ENCODE assay signal across 9 cellular contexts in the genomic region with DNA sequence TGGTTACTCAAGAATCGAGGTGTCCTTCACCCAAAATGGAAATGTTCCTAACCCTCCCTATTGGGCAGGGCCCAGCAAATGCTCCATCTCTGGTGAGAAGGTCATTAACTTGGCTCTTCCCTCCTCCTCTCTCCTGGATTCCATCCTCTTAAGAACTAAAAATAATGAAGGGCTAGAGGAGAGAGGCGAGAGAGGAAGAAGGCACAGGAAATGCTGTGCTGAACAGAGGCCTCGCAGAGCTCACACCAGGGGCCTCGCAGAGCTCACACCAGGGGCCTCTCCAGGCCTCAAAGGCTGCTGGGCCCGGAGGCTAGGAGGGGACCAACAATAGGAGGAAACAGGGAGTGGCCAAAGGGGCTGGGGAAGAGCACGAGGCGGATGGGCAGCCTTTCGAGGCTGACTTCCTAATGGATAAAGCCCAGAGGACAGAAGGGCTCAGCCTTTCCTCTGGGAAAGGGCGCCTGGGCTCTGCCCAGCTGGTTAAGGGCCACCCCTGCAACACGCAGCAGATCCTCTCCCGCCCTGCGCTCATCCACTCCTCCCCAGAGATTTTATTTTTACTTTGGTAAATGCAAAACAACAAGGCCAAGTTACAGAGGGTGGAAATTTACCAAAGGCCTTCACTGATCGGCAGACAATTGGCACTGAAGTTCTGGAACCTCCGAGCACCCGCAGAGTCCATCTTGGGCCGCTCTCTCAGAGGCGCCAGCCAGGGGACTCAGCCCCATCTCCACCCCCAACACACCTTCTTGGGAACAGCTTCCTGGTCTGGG.
A peak's percentile ranks its signal among the peaks of the same experiment; 100 is the strongest.
DNase-seq lines count a peak whose midpoint lies in the region; ATAC-seq and TF ChIP-seq lines count a peak whose summit lies in the region.
"Had no signal": no experiment of that assay in that cellular context is flagged by ENCODE, and none has a peak within 500 bp of the region (broad histone marks: within the 10 kb centered on the region; RNA-seq: fewer than 3 reads in every experiment).

No MANE protein-coding gene starts in this region.

- peaks cover 90% of the 10 kb centered on the region for H3K4me1 Mint-ChIP-seq in activated CD8-positive, alpha-beta memory T cell treated with anti-CD3 and anti-CD28 coated beads, Interleukin-2, amount 10 ng/mL, durations not matched to agents 7 days and 5 days
- H3K4me1 Mint-ChIP-seq in activated naive CD8-positive, alpha-beta T cell treated with anti-CD3 and anti-CD28 coated beads for 36 hours, result peaks cover 96% of the 10 kb centered on the region

- intact Hi-C loops in lower lobe of right lung (cut with DNase I), result no loop called here

- H3K27ac Mint-ChIP-seq in activated CD8-positive, alpha-beta memory T cell treated with anti-CD3 and anti-CD28 coated beads, Interleukin-2, amount 10 ng/mL, durations not matched to agents 7 days and 5 days, result peak overlapping the region; percentile 90
- peak overlapping the region; percentile 93 for H3K27ac Mint-ChIP-seq in activated naive CD8-positive, alpha-beta T cell treated with anti-CD3 and anti-CD28 coated beads for 36 hours

- no peaks in the 10 kb centered on the region for H3K36me3 ChIP-seq in lower lobe of right lung
- H3K36me3 ChIP-seq in thoracic aorta, result no peaks in the 10 kb centered on the region

- no peak overlapping the region for H3K4me3 Mint-ChIP-seq in activated CD8-positive, alpha-beta memory T cell treated with anti-CD3 and anti-CD28 coated beads, Interleukin-2, amount 10 ng/mL, durations not matched to agents 7 days and 5 days
- H3K4me3 Mint-ChIP-seq in activated naive CD8-positive, alpha-beta T cell treated with anti-CD3 and anti-CD28 coated beads for 36 hours, result peak overlapping the region; percentile 47

- H3K9me3 ChIP-seq in lower lobe of right lung, result no peaks in the 10 kb centered on the region
- no peaks in the 10 kb centered on the region for H3K9me3 ChIP-seq in thoracic aorta

- H3K27me3 Mint-ChIP-seq in activated CD8-positive, alpha-beta memory T cell treated with anti-CD3 and anti-CD28 coated beads, Interleukin-2, amount 10 ng/mL, durations not matched to agents 7 days and 5 days, result no peaks in the 10 kb centered on the region
- no peaks in the 10 kb centered on the region for H3K27me3 Mint-ChIP-seq in activated naive CD8-positive, alpha-beta T cell treated with anti-CD3 and anti-CD28 coated beads for 36 hours

- H3K9me3 Mint-ChIP-seq in activated CD8-positive, alpha-beta memory T cell treated with anti-CD3 and anti-CD28 coated beads, Interleukin-2, amount 10 ng/mL, durations not matched to agents 7 days and 5 days (ENCODE audit: low read depth), result no peaks in the 10 kb centered on the region
- H3K9me3 Mint-ChIP-seq in activated naive CD8-positive, alpha-beta T cell treated with anti-CD3 and anti-CD28 coated beads for 36 hours, result no peaks in the 10 kb centered on the region

- DNase-seq in activated CD8-positive, alpha-beta memory T cell treated with anti-CD3 and anti-CD28 coated beads, Interleukin-2, amount 10 ng/mL, durations not matched to agents 7 days and 5 days, result no peak
- DNase-seq in activated CD8-positive, alpha-beta memory T cell treated with anti-CD3 and anti-CD28 coated beads for 24 hours, result no peak
- no peak for DNase-seq in activated naive CD8-positive, alpha-beta T cell treated with anti-CD3 and anti-CD28 coated beads for 36 hours
- no peak for DNase-seq in lower lobe of right lung
- no peak for DNase-seq in thoracic aorta (ENCODE audit: low spot score)
- no peak for DNase-seq in GM19240 (ENCODE audit: insufficient read length, low spot score)

- H3K27me3 ChIP-seq in lower lobe of right lung (ENCODE audit: low read depth) (no peaks in the 10 kb centered on the region), thoracic aorta (replicated peaks; ENCODE audit: insufficient read depth) (no peaks in the 10 kb centered on the region)
- H3K27me3 ChIP-seq: foreskin keratinocyte had no signal

- H3K4me1 ChIP-seq in lower lobe of right lung (peaks cover 94% of the 10 kb centered on the region), thoracic aorta (ENCODE audit: control insufficient read depth in 1 of 2, low read depth in 2 of 2) (peaks cover 78 to 95% of the 10 kb centered on the region in 2 donors)

- CTCF ChIA-PET in activated CD8-positive, alpha-beta memory T cell treated with anti-CD3 and anti-CD28 coated beads, Interleukin-2, amount 10 ng/mL, durations not matched to agents 7 days and 5 days (lab: Charles Lee), result interaction anchor here (0.7 to 3.1 kb wide), 8 partner anchors 11 to 223 kb away, joined by 3 to 12 read pairs (median 4); no protein-coding TSS in a partner anchor

- H3K4me3 ChIP-seq in lower lobe of right lung, result no peak overlapping the region
- H3K4me3 ChIP-seq in thoracic aorta, result no peak overlapping the region

- TF ChIP-seq CTCF in lower lobe of right lung (IDR thresholded peaks at IDR 0.05) (no peak), thoracic aorta (IDR thresholded peaks at IDR 0.05) (no peak)

- no peaks in the 10 kb centered on the region for H3K36me3 Mint-ChIP-seq in activated CD8-positive, alpha-beta memory T cell treated with anti-CD3 and anti-CD28 coated beads, Interleukin-2, amount 10 ng/mL, durations not matched to agents 7 days and 5 days
- peaks cover 15% of the 10 kb centered on the region for H3K36me3 Mint-ChIP-seq in activated naive CD8-positive, alpha-beta T cell treated with anti-CD3 and anti-CD28 coated beads for 36 hours

- H3K27ac ChIP-seq in lower lobe of right lung (peak overlapping the region; percentile 77), thoracic aorta (peak overlapping the region; percentile 89 to 94)

- ATAC-seq in activated CD8-positive, alpha-beta memory T cell treated with anti-CD3 and anti-CD28 coated beads, Interleukin-2, amount 10 ng/mL, durations not matched to agents 7 days and 5 days, result no peak
- ATAC-seq in lower lobe of right lung (peak in 1 of 2 donors; percentile 5), thoracic aorta (ENCODE audit: insufficient number of reproducible peaks, low FRiP score, low read depth) (no peak), GM21717 (IDR thresholded peaks at IDR 0.05; ENCODE audit: unreplicated experiment) (no peak), GM18858 (IDR thresholded peaks at IDR 0.05; ENCODE audit: unreplicated experiment) (no peak)
- ATAC-seq: foreskin keratinocyte had no signal
